9 cellular contexts compared by ENCODE assay signal in genomic region chr17:57440522-57441269, GRCh38.
DNase-seq lines count a peak whose midpoint lies in the region; ATAC-seq, FAIRE-seq and TF ChIP-seq lines count a peak whose summit lies in the region.
"Had no signal": no experiment of that assay in that cellular context is flagged by ENCODE, and none has a peak within 500 bp of the region (broad histone marks: within the 10 kb centered on the region; RNA-seq: fewer than 3 reads in every experiment).

No MANE protein-coding gene starts in this region.

- CTCF ChIA-PET in OCI-LY7 (lab: Charles Lee; ENCODE audit: unreplicated experiment), result interaction anchor here (0.6 to 2.9 kb wide), 4 partner anchors 83 to 197 kb away, joined by 3 to 15 read pairs (median 6); no protein-coding TSS in a partner anchor

- H3K4me3 Mint-ChIP-seq in natural killer cell treated with Interleukin-12 subunit alpha and Interleukin-12 subunit beta and Interleukin-15 and Interleukin-18, amount 100 ng/mL, for 72 hours, result peak overlapping the region; percentile 61
- peak overlapping the region; percentile 59 to 62 for H3K4me3 Mint-ChIP-seq in stimulated activated naive B cell treated with anti-CD40 and anti-IgM and Interleukin-4, amounts not matched to agents 10 μg/mL and 1 μg/mL and 100 μg/mL, for 72 hours

- peaks cover 0 to 7% (median 0%) of the 10 kb centered on the region in 4 donors for H3K27me3 ChIP-seq in esophagus squamous epithelium

- H4K20me1 ChIP-seq in OCI-LY7 (ENCODE audit: insufficient read depth, low read length), result no peaks in the 10 kb centered on the region

- FAIRE-seq in D721Med (lab: Jason Lieb, UNC), result no peak

- H3K27me3 Mint-ChIP-seq in natural killer cell treated with Interleukin-12 subunit alpha and Interleukin-12 subunit beta and Interleukin-15 and Interleukin-18, amount 100 ng/mL, for 72 hours, result peaks cover 3 to 27% of the 10 kb centered on the region in 2 donors
- H3K27me3 Mint-ChIP-seq in stimulated activated naive B cell treated with anti-CD40 and anti-IgM and Interleukin-4, amounts not matched to agents 10 μg/mL and 1 μg/mL and 100 μg/mL, for 72 hours, result no peaks in the 10 kb centered on the region
- H3K27me3 Mint-ChIP-seq: IgD-negative memory B cell had no signal

- POLR2A ChIA-PET in OCI-LY7 (lab: Charles Lee), result interaction anchor here (0.6 to 1.7 kb wide), 9 partner anchors 25 to 390 kb away, joined by 3 to 9 read pairs (median 4); no protein-coding TSS in a partner anchor

- H3K79me2 ChIP-seq in OCI-LY7 (ENCODE audit: insufficient read depth, low read depth, low read length), result peaks cover 4% of the 10 kb centered on the region; the same call in 1 of the 2 replicates

- no peaks in the 10 kb centered on the region for H3K9me2 ChIP-seq in OCI-LY7 (ENCODE audit: insufficient read depth, low read length)

- no peaks in the 10 kb centered on the region for H3K9me3 ChIP-seq in OCI-LY7 (ENCODE audit: low read length)
- no peaks in the 10 kb centered on the region for H3K9me3 ChIP-seq in esophagus squamous epithelium

- peak overlapping the region; percentile 65 for H3K4me2 ChIP-seq in OCI-LY7 (ENCODE audit: low read length)

- H3K4me1 ChIP-seq in OCI-LY7 (ENCODE audit: insufficient read depth, low read length, poor library complexity, severe bottlenecking) (peaks cover 61% of the 10 kb centered on the region), esophagus squamous epithelium (peaks cover 14 to 38% (median 27%) of the 10 kb centered on the region in 3 donors)

- no peaks in the 10 kb centered on the region for H3K9me3 Mint-ChIP-seq in natural killer cell treated with Interleukin-12 subunit alpha and Interleukin-12 subunit beta and Interleukin-15 and Interleukin-18, amount 100 ng/mL, for 72 hours
- no peaks in the 10 kb centered on the region for H3K9me3 Mint-ChIP-seq in stimulated activated naive B cell treated with anti-CD40 and anti-IgM and Interleukin-4, amounts not matched to agents 10 μg/mL and 1 μg/mL and 100 μg/mL, for 72 hours
- H3K9me3 Mint-ChIP-seq: IgD-negative memory B cell had no signal

- ATAC-seq in HG02759 (IDR thresholded peaks at IDR 0.05; ENCODE audit: unreplicated experiment) (peak; percentile 48), GM21367 (IDR thresholded peaks at IDR 0.05; ENCODE audit: unreplicated experiment) (no peak)
- ATAC-seq in natural killer cell treated with Interleukin-12 subunit alpha and Interleukin-12 subunit beta and Interleukin-15 and Interleukin-18, amount 100 ng/mL, for 72 hours, result peak; percentile 63 to 83
- ATAC-seq in stimulated activated naive B cell treated with anti-CD40 and anti-IgM and Interleukin-4, amounts not matched to agents 10 μg/mL and 1 μg/mL and 100 μg/mL, for 72 hours (replicated peaks), result peak; percentile 86

- no peak for DNase-seq in D721Med (ENCODE audit: insufficient read length, low spot score)
- DNase-seq in OCI-LY7 (ENCODE audit: low spot score), result peak; percentile 66
- DNase-seq in activated T-helper 1 cell treated with Interleukin-2 at 50 U/mL for 16 hours (ENCODE audit: low read depth), result peak; percentile 30
- no peak for DNase-seq in esophagus squamous epithelium (lab: John Stamatoyannopoulos, UW)
- no peak for DNase-seq in natural killer cell treated with Interleukin-12 subunit alpha and Interleukin-12 subunit beta and Interleukin-15 and Interleukin-18, amount 100 ng/mL, for 72 hours (ENCODE audit: low spot score)
- peak; percentile 85 for DNase-seq in stimulated activated naive B cell treated with anti-CD40 and anti-IgM and Interleukin-4, amounts not matched to agents 10 μg/mL and 1 μg/mL and 100 μg/mL, for 72 hours

- no peak for TF ChIP-seq POLR2A in esophagus squamous epithelium (IDR thresholded peaks at IDR 0.05)

- H3K36me3 ChIP-seq in OCI-LY7 (ENCODE audit: insufficient read depth, low read length), result no peaks in the 10 kb centered on the region
- H3K36me3 ChIP-seq in esophagus squamous epithelium, result no peaks in the 10 kb centered on the region

- H2AFZ ChIP-seq in OCI-LY7 (ENCODE audit: low read length), result peak overlapping the region; percentile 51; the same call in 1 of the 2 replicates

- BruUV-seq in OCI-LY7 (replicated peaks; lab: Mats Ljungman, UMichigan), result no TSS peak

- peaks cover 45 to 57% of the 10 kb centered on the region in 2 donors for H3K4me1 Mint-ChIP-seq in natural killer cell treated with Interleukin-12 subunit alpha and Interleukin-12 subunit beta and Interleukin-15 and Interleukin-18, amount 100 ng/mL, for 72 hours (ENCODE audit: low read depth in 2 of 2)
- peaks cover 75 to 100% of the 10 kb centered on the region in 2 donors for H3K4me1 Mint-ChIP-seq in stimulated activated naive B cell treated with anti-CD40 and anti-IgM and Interleukin-4, amounts not matched to agents 10 μg/mL and 1 μg/mL and 100 μg/mL, for 72 hours

- H3K4me3 ChIP-seq in OCI-LY7 (ENCODE audit: low read depth, low read length, poor library complexity, severe bottlenecking) (no peak overlapping the region), esophagus squamous epithelium (no peak overlapping the region)

- H3K27ac ChIP-seq in OCI-LY7 (ENCODE audit: low read depth, low read length, poor library complexity, severe bottlenecking), result peak overlapping the region; percentile 82
- peak overlapping the region; percentile 40 to 76 (median 66) for H3K27ac ChIP-seq in esophagus squamous epithelium

- TF ChIP-seq CTCF in D721Med (IDR thresholded peaks at IDR 0.05; ENCODE audit: insufficient read depth, missing control alignments), result peak; percentile 3
- TF ChIP-seq CTCF in OCI-LY7 (conservative IDR thresholded peaks at IDR 0.05; ENCODE audit: low read length), result peak; percentile 78
- TF ChIP-seq CTCF in esophagus squamous epithelium (IDR thresholded peaks at IDR 0.05), result peak in 5 of 6 experiments; percentile 29 to 46 (median 36)

- WGBS in esophagus squamous epithelium, 2 donors, result 12 to 21% methylated on average over 6 of the region's 15 CpGs

- intact Hi-C loops in OCI-LY7 (cut with micrococcal nuclease; ENCODE audit: unreplicated experiment) (loop anchor here (1.0 to 5.0 kb wide), 3 partner anchors 111 to 232 kb away; no protein-coding TSS in a partner anchor), esophagus squamous epithelium (cut with DNase I) (no loop called here)

- H3K27ac Mint-ChIP-seq in natural killer cell treated with Interleukin-12 subunit alpha and Interleukin-12 subunit beta and Interleukin-15 and Interleukin-18, amount 100 ng/mL, for 72 hours, result peak overlapping the region; percentile 67 to 73
- peak overlapping the region; percentile 99 for H3K27ac Mint-ChIP-seq in stimulated activated naive B cell treated with anti-CD40 and anti-IgM and Interleukin-4, amounts not matched to agents 10 μg/mL and 1 μg/mL and 100 μg/mL, for 72 hours

- no peaks in the 10 kb centered on the region for H3K36me3 Mint-ChIP-seq in natural killer cell treated with Interleukin-12 subunit alpha and Interleukin-12 subunit beta and Interleukin-15 and Interleukin-18, amount 100 ng/mL, for 72 hours
- peaks cover 12 to 32% of the 10 kb centered on the region in 2 donors for H3K36me3 Mint-ChIP-seq in stimulated activated naive B cell treated with anti-CD40 and anti-IgM and Interleukin-4, amounts not matched to agents 10 μg/mL and 1 μg/mL and 100 μg/mL, for 72 hours

Comparison
In these comparisons a context has a peak if more than half of its experiments do, and no peak if none do; other contexts are left out.
1. DNase-seq: peak in OCI-LY7 (single experiment), activated T-helper 1 cell treated with Interleukin-2 at 50 U/mL for 16 hours (single experiment) and stimulated activated naive B cell treated with anti-CD40 and anti-IgM and Interleukin-4, amounts not matched to agents 10 μg/mL and 1 μg/mL and 100 μg/mL, for 72 hours (single experiment); none in D721Med (single experiment), esophagus squamous epithelium (single experiment) and natural killer cell treated with Interleukin-12 subunit alpha and Interleukin-12 subunit beta and Interleukin-15 and Interleukin-18, amount 100 ng/mL, for 72 hours (single experiment).
2. CTCF ChIP-seq: peak in every context shown above with its lines; median percentile 78 in OCI-LY7; 36 in esophagus squamous epithelium; 3 in D721Med.